In the genomic region with DNA sequence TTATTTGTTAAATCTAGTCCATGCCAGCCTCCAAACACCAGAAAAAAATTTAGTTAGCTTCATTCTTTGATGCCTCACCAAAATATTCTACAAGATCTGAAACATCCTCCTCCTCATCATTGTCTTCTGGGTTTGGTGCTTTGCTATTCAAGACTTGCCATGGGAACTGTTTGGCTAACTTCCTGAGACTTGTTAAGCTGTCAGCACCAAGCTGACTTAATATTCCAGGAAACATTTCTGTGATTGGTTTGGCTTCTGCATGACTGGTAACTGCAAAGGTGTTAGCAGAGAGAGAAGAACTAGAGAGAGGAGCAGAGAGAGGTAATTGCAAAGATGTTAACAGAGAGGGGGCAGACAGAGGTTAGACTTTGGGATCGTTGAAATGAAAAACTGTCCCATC, we compare ENCODE assay signal across 17 cellular contexts.
DNase-seq lines count a peak whose midpoint lies in the region; ATAC-seq, FAIRE-seq and TF ChIP-seq lines count a peak whose summit lies in the region.
"Had no signal": no experiment of that assay in that cellular context is flagged by ENCODE, and none has a peak within 500 bp of the region (broad histone marks: within the 10 kb centered on the region; RNA-seq: fewer than 3 reads in every experiment).

No MANE protein-coding gene starts in this region.

- TF ChIP-seq POLR2A in endothelial cell of umbilical vein (IDR thresholded peaks at IDR 0.05; ENCODE audit: low read depth, low read length) (no peak), suprapubic skin (IDR thresholded peaks at IDR 0.05) (no peak), HepG2 (IDR thresholded peaks at IDR 0.05; ENCODE audit: insufficient read depth in 1 of 2, low read depth in 2 of 2, low read length in 2 of 2) (no peak)

- no peak for FAIRE-seq in endothelial cell of umbilical vein (lab: Jason Lieb, UNC)
- no peak for FAIRE-seq in HepG2 (lab: Jason Lieb, UNC)

- H4K20me1 ChIP-seq in mammary epithelial cell (ENCODE audit: insufficient read depth, low read length) = no peaks in the 10 kb centered on the region
- H4K20me1 ChIP-seq in endothelial cell of umbilical vein (replicated peaks; ENCODE audit: control insufficient read depth, extremely low read depth, insufficient read depth, low read length) = no peaks in the 10 kb centered on the region
- H4K20me1 ChIP-seq in hepatocyte (ENCODE audit: insufficient read depth, poor library complexity, severe bottlenecking) = no peaks in the 10 kb centered on the region
- no peaks in the 10 kb centered on the region for H4K20me1 ChIP-seq in HepG2 (ENCODE audit: insufficient read depth, low read length)

- intact Hi-C loops in mammary epithelial cell (cut with micrococcal nuclease) = no loop called here
- intact Hi-C loops in MCF 10A (cut with micrococcal nuclease) = no loop called here
- intact Hi-C loops in endothelial cell of umbilical vein (cut with micrococcal nuclease) = no loop called here
- intact Hi-C loops in HepG2 (cut with micrococcal nuclease; ENCODE audit: unreplicated experiment) = no loop called here
- intact Hi-C loops in left lung (cut with DNase I) = no loop called here

- dilution Hi-C loops in mammary epithelial cell (cut with HindIII; ENCODE audit: low sequenced_read_pairs) (no loop called here), endothelial cell of umbilical vein (cut with MboI; ENCODE audit: extremely low pct_ligation_motif_present, low sequenced_read_pairs) (loop anchor here (25.0 kb wide), 1 partner anchor 314 kb away; no protein-coding TSS in a partner anchor)

- H3K4me1 ChIP-seq in mammary epithelial cell (ENCODE audit: insufficient read depth, low read length) (peaks cover 31% of the 10 kb centered on the region), endothelial cell of umbilical vein (ENCODE audit: control insufficient read depth, extremely low read depth, insufficient read depth, low read length) (no peaks in the 10 kb centered on the region), hepatocyte (ENCODE audit: insufficient read depth) (no peaks in the 10 kb centered on the region), suprapubic skin (peaks cover 17% of the 10 kb centered on the region), HepG2 (ENCODE audit: insufficient read depth, low read length) (no peaks in the 10 kb centered on the region), left lung (no peaks in the 10 kb centered on the region)

- H3K27ac Mint-ChIP-seq in MCF 10A (ENCODE audit: low read depth, unreplicated experiment) = no peak overlapping the region
- H3K27ac Mint-ChIP-seq: activated naive CD8-positive, alpha-beta T cell treated with anti-CD3 and anti-CD28 coated beads, Interleukin-2, amount 10 ng/mL, durations not matched to agents 7 days and 5 days had no signal

- no peak for TF ChIP-seq RAD21 in HepG2 (CRISPR knock-in tag; IDR thresholded peaks at IDR 0.05)

- in situ Hi-C loops in mammary epithelial cell (cut with MboI; ENCODE audit: low sequenced_read_pairs in 2 of 2) (loop anchor here in 1 of 2 donors (25.0 kb wide), 1 partner anchor 239 kb away; no protein-coding TSS in a partner anchor), HepG2 (cut with HindIII; ENCODE audit: extremely low pct_ligation_motif_present, low pct_unique_long_range_greater_than_20kb) (loop anchor here (25.0 kb wide), 1 partner anchor 314 kb away; no protein-coding TSS in a partner anchor)

- no peaks in the 10 kb centered on the region for H3K79me2 ChIP-seq in mammary epithelial cell (ENCODE audit: insufficient read depth, low read length)
- H3K79me2 ChIP-seq in endothelial cell of umbilical vein (ENCODE audit: control insufficient read depth, insufficient read depth, low read length) = no peaks in the 10 kb centered on the region
- no peaks in the 10 kb centered on the region for H3K79me2 ChIP-seq in hepatocyte
- H3K79me2 ChIP-seq in HepG2 (ENCODE audit: insufficient read depth, low read length) = no peaks in the 10 kb centered on the region

- H2AFZ ChIP-seq in mammary epithelial cell (ENCODE audit: low read depth, low read length) = peak overlapping the region; percentile 23
- H2AFZ ChIP-seq in endothelial cell of umbilical vein (ENCODE audit: low read depth, low read length) = no peak overlapping the region
- H2AFZ ChIP-seq in hepatocyte = peak overlapping the region; percentile 27
- H2AFZ ChIP-seq in HepG2 (ENCODE audit: low read length) = no peak overlapping the region

- ATAC-seq in HepG2 (no peak), left lung (no peak)
- ATAC-seq: activated CD4-positive, CD25-positive, alpha-beta regulatory T cell treated with anti-CD3 and anti-CD28 coated beads, Interleukin-2, amount 50 U/mL, for 24 hours had no signal

- H3K27me3 Mint-ChIP-seq in MCF 10A (ENCODE audit: insufficient read depth, unreplicated experiment) = no peaks in the 10 kb centered on the region

- BruUV-seq in mammary epithelial cell (replicated peaks; lab: Mats Ljungman, UMichigan) (no TSS peak), MCF 10A (replicated peaks; lab: Mats Ljungman, UMichigan) (no TSS peak), endothelial cell of umbilical vein (replicated peaks; lab: Mats Ljungman, UMichigan) (no TSS peak), HepG2 (replicated peaks; lab: Mats Ljungman, UMichigan) (no TSS peak)

- H3K4me3 ChIP-seq in mammary epithelial cell (replicated peaks in 1 of 3; ENCODE audit: insufficient read depth in 1 of 3, low read depth in 2 of 3, low read length in 3 of 3) (no peak overlapping the region), endothelial cell of umbilical vein (replicated peaks in 1 of 3; ENCODE audit: insufficient read depth in 1 of 3, low read depth in 1 of 3, low read length in 3 of 3) (no peak overlapping the region), hepatocyte (no peak overlapping the region), suprapubic skin (no peak overlapping the region), HepG2 (replicated peaks in 1 of 3; ENCODE audit: insufficient read depth in 1 of 3, low read depth in 2 of 3, low read length in 3 of 3) (no peak overlapping the region), left lung (no peak overlapping the region)
- H3K4me3 ChIP-seq: thoracic aorta had no signal

- H3K9me3 ChIP-seq in mammary epithelial cell (replicated peaks; ENCODE audit: insufficient read depth, low read length) = no peaks in the 10 kb centered on the region
- H3K9me3 ChIP-seq in endothelial cell of umbilical vein (replicated peaks; ENCODE audit: control insufficient read depth, insufficient read depth, low read length) = no peaks in the 10 kb centered on the region
- no peaks in the 10 kb centered on the region for H3K9me3 ChIP-seq in hepatocyte (ENCODE audit: low read depth)
- no peaks in the 10 kb centered on the region for H3K9me3 ChIP-seq in suprapubic skin
- H3K9me3 ChIP-seq in HepG2 (ENCODE audit: low read length) = no peaks in the 10 kb centered on the region
- H3K9me3 ChIP-seq in left lung = no peaks in the 10 kb centered on the region
- H3K9me3 ChIP-seq: thoracic aorta had no signal

- no peak for TF ChIP-seq EP300 in suprapubic skin (IDR thresholded peaks at IDR 0.05)
- TF ChIP-seq EP300 in HepG2 (IDR thresholded peaks at IDR 0.05; ENCODE audit: low read depth in 2 of 2, low read length in 2 of 2) = no peak
- TF ChIP-seq EP300 in HepG2 (CRISPR knock-in tag; IDR thresholded peaks at IDR 0.05; ENCODE audit: borderline replicate concordance) = no peak

- peak overlapping the region; percentile 51 for H3K27ac ChIP-seq in mammary epithelial cell (ENCODE audit: insufficient read depth, low read depth, low read length)
- no peak overlapping the region for H3K27ac ChIP-seq in endothelial cell of umbilical vein (ENCODE audit: insufficient read depth, low read depth, low read length)
- no peak overlapping the region for H3K27ac ChIP-seq in hepatocyte
- H3K27ac ChIP-seq in suprapubic skin = peak overlapping the region; percentile 17
- H3K27ac ChIP-seq in HepG2 (ENCODE audit: extremely low read length, insufficient read depth, low read length) = no peak overlapping the region
- H3K27ac ChIP-seq in left lung = no peak overlapping the region
- H3K27ac ChIP-seq: thoracic aorta had no signal

- no peaks in the 10 kb centered on the region for H3K36me3 Mint-ChIP-seq in MCF 10A (ENCODE audit: insufficient read depth, unreplicated experiment)
- H3K36me3 Mint-ChIP-seq: activated naive CD8-positive, alpha-beta T cell treated with anti-CD3 and anti-CD28 coated beads, Interleukin-2, amount 10 ng/mL, durations not matched to agents 7 days and 5 days had no signal

- no peaks in the 10 kb centered on the region for H3K36me3 ChIP-seq in mammary epithelial cell (ENCODE audit: insufficient read depth, low read length)
- H3K36me3 ChIP-seq in endothelial cell of umbilical vein (ENCODE audit: control insufficient read depth in 2 of 2, extremely low read depth in 1 of 2, insufficient read depth in 2 of 2, low read length in 2 of 2) = no peaks in the 10 kb centered on the region
- H3K36me3 ChIP-seq in hepatocyte (replicated peaks; ENCODE audit: insufficient read depth, low read depth) = no peaks in the 10 kb centered on the region
- H3K36me3 ChIP-seq in suprapubic skin = no peaks in the 10 kb centered on the region
- H3K36me3 ChIP-seq in HepG2 (replicated peaks in 1 of 2; ENCODE audit: control insufficient read depth in 1 of 2, insufficient read depth in 2 of 2, low read length in 2 of 2) = no peaks in the 10 kb centered on the region
- no peaks in the 10 kb centered on the region for H3K36me3 ChIP-seq in left lung
- H3K36me3 ChIP-seq: thoracic aorta had no signal

- H3K4me3 Mint-ChIP-seq in MCF 10A (ENCODE audit: unreplicated experiment) = no peak overlapping the region
- H3K4me3 Mint-ChIP-seq: activated naive CD8-positive, alpha-beta T cell treated with anti-CD3 and anti-CD28 coated beads, Interleukin-2, amount 10 ng/mL, durations not matched to agents 7 days and 5 days had no signal

- 10% methylated on average over 1 of the region's 1 CpG for WGBS in mammary epithelial cell (ENCODE audit: low coverage, missing lambda C conversion rate)
- WGBS in hepatocyte (ENCODE audit: low lambda C conversion rate, missing lambda C conversion rate) = 73% methylated on average over 1 of the region's 1 CpG
- 24% methylated on average over 1 of the region's 1 CpG for WGBS in suprapubic skin
- WGBS in HepG2 (ENCODE audit: low lambda C conversion rate) = 31% methylated on average over 1 of the region's 1 CpG

- H3K9me3 Mint-ChIP-seq in MCF 10A (ENCODE audit: unreplicated experiment) = no peaks in the 10 kb centered on the region
- H3K9me3 Mint-ChIP-seq: activated naive CD8-positive, alpha-beta T cell treated with anti-CD3 and anti-CD28 coated beads, Interleukin-2, amount 10 ng/mL, durations not matched to agents 7 days and 5 days had no signal

- no peaks in the 10 kb centered on the region for H3K9me1 ChIP-seq in endothelial cell of umbilical vein (replicated peaks; ENCODE audit: control insufficient read depth, extremely low read depth, insufficient read depth, low read length)

- H3K4me2 ChIP-seq in mammary epithelial cell (ENCODE audit: insufficient read depth, low read depth, low read length) (no peak overlapping the region), endothelial cell of umbilical vein (ENCODE audit: insufficient read depth, low read length) (no peak overlapping the region), hepatocyte (no peak overlapping the region), HepG2 (ENCODE audit: low read depth, low read length) (no peak overlapping the region)

- CTCF ChIA-PET in mammary epithelial cell (lab: Charles Lee; ENCODE audit: low non-redundant PET) = no interaction called here
- CTCF ChIA-PET in MCF 10A (lab: Yijun Ruan, JAX) = interaction anchor here (0.6 to 1.2 kb wide), 5 partner anchors 13 to 213 kb away, joined by 3 to 7 read pairs (median 4); no protein-coding TSS in a partner anchor
- CTCF ChIA-PET in endothelial cell of umbilical vein (lab: Charles Lee) = interaction anchor here (0.9 to 1.3 kb wide), 2 partner anchors 24 to 110 kb away, joined by 3 read pairs; no protein-coding TSS in a partner anchor
- CTCF ChIA-PET in HepG2 (lab: Yijun Ruan, JAX; ENCODE audit: low intra/inter-chr PET ratio, low total read pairs) = no interaction called here

- H3K9me2 ChIP-seq in hepatocyte (replicated peaks; ENCODE audit: insufficient read depth) = no peaks in the 10 kb centered on the region

- H3K9ac ChIP-seq in mammary epithelial cell (ENCODE audit: insufficient read depth, low read length) (no peak overlapping the region), endothelial cell of umbilical vein (replicated peaks; ENCODE audit: extremely low read depth, insufficient read depth, low read length) (no peak overlapping the region), HepG2 (ENCODE audit: insufficient read depth, low read depth, low read length) (no peak overlapping the region)

- POLR2A ChIA-PET in MCF 10A (lab: Yijun Ruan, JAX) (interaction anchor here (0.6 to 1.7 kb wide), 7 partner anchors 9 to 238 kb away, joined by 3 to 6 read pairs (median 3); no protein-coding TSS in a partner anchor), endothelial cell of umbilical vein (lab: Charles Lee) (no interaction called here), HepG2 (lab: Yijun Ruan, JAX) (no interaction called here)

- H3K4me1 Mint-ChIP-seq in MCF 10A (ENCODE audit: insufficient read depth, unreplicated experiment) = peaks cover 35% of the 10 kb centered on the region
- H3K4me1 Mint-ChIP-seq: activated naive CD8-positive, alpha-beta T cell treated with anti-CD3 and anti-CD28 coated beads, Interleukin-2, amount 10 ng/mL, durations not matched to agents 7 days and 5 days had no signal

- H3K27me3 ChIP-seq in mammary epithelial cell (ENCODE audit: insufficient read depth, low read length) (no peaks in the 10 kb centered on the region), endothelial cell of umbilical vein (ENCODE audit: control insufficient read depth in 2 of 2, insufficient read depth in 2 of 2, low read length in 2 of 2) (no peaks in the 10 kb centered on the region), hepatocyte (no peaks in the 10 kb centered on the region), suprapubic skin (no peaks in the 10 kb centered on the region), HepG2 (ENCODE audit: control insufficient read depth in 1 of 2, insufficient read depth in 2 of 2, low read length in 2 of 2) (no peaks in the 10 kb centered on the region), left lung (no peaks in the 10 kb centered on the region)

- TF ChIP-seq CTCF in mammary epithelial cell (conservative IDR thresholded peaks at IDR 0.05 in 1 of 2, IDR thresholded peaks at IDR 0.05 in 1 of 2; ENCODE audit: extremely low read depth in 1 of 2, insufficient read depth in 1 of 2, low read depth in 1 of 2, low read length in 2 of 2) = no peak
- TF ChIP-seq CTCF in MCF 10A (IDR thresholded peaks at IDR 0.05; ENCODE audit: unreplicated experiment) = no peak
- TF ChIP-seq CTCF in endothelial cell of umbilical vein (IDR thresholded peaks at IDR 0.05; ENCODE audit: extremely low read depth in 1 of 2, insufficient read depth in 1 of 2, low read depth in 1 of 2, low read length in 2 of 2) = no peak
- TF ChIP-seq CTCF in hepatocyte (IDR thresholded peaks at IDR 0.05; ENCODE audit: poor library complexity) = no peak
- TF ChIP-seq CTCF in suprapubic skin (IDR thresholded peaks at IDR 0.05) = no peak
- TF ChIP-seq CTCF in HepG2 (CRISPR knock-in tag; IDR thresholded peaks at IDR 0.05) = no peak
- no peak for TF ChIP-seq CTCF in left lung (IDR thresholded peaks at IDR 0.05)

- DNase-seq in mammary epithelial cell (peak; percentile 75), MCF 10A (ENCODE audit: unreplicated experiment) (no peak), endothelial cell of umbilical vein (ENCODE audit: low read depth, low spot score) (peak; percentile 12), hepatocyte (ENCODE audit: low spot score) (no peak), suprapubic skin (ENCODE audit: low spot score in 2 of 2) (no peak), HepG2 (ENCODE audit: low spot score) (no peak), COLO829 (ENCODE audit: low spot score) (no peak), left lung (no peak)
- DNase-seq: activated naive CD8-positive, alpha-beta T cell treated with anti-CD3 and anti-CD28 coated beads, Interleukin-2, amount 10 ng/mL, durations not matched to agents 7 days and 5 days; C1 segment of cervical spinal cord; hypothalamus; NCI-H1436; NCI-H82; stimulated activated CD4-positive, alpha-beta T cell treated with anti-CD3 and anti-CD28 coated beads, Interleukin-4, amount 100 ng/mL, for 4 hours; T-helper 9 cell had no signal

Comparison
In these comparisons a context has a peak if more than half of its experiments do, and no peak if none do; other contexts are left out.
1. DNase-seq: peak in mammary epithelial cell (single experiment) and endothelial cell of umbilical vein (single experiment); none in MCF 10A (single experiment), hepatocyte (single experiment), suprapubic skin (0 of 2), HepG2 (single experiment), COLO829 (single experiment) and left lung (0 of 2).
2. CTCF ChIA-PET loops: an anchor here in MCF 10A (0.6 to 1.2 kb wide) and endothelial cell of umbilical vein (0.9 to 1.3 kb wide); none called in mammary epithelial cell and HepG2.
3. H2AFZ ChIP-seq: peak in mammary epithelial cell (single experiment) and hepatocyte (single experiment); none in endothelial cell of umbilical vein (single experiment) and HepG2 (single experiment).
4. H3K27ac ChIP-seq: peak in mammary epithelial cell (single experiment) and suprapubic skin (single experiment); none in endothelial cell of umbilical vein (single experiment), hepatocyte (single experiment), HepG2 (single experiment) and left lung (0 of 2).